In genomic region chr10:34535872-34536271, GRCh38 we compare ENCODE assay signal across 8 cellular contexts.
"Had no signal": no experiment of that assay in that cellular context is flagged by ENCODE, and none has a peak within 500 bp of the region (broad histone marks: within the 10 kb centered on the region; RNA-seq: fewer than 3 reads in every experiment).

No MANE protein-coding gene starts in this region.

- H3K36me3 ChIP-seq: HAP-1 had no signal

- H3K27ac ChIP-seq: GM23248, HL-60 had no signal

- H3K9me3 ChIP-seq: HAP-1 had no signal

- DNase-seq: GM23248, GOT3, H7, HFFc6 had no signal

- FAIRE-seq: HepG2 had no signal

- H3K4me3 ChIP-seq: GM23248, HAP-1 had no signal

- ATAC-seq: HCT116, HepG2 had no signal
